In genomic region chr3:57597240-57597972, GRCh38 we compare ENCODE assay signal across 8 cellular contexts. TPM values are rescaled to one million over a fixed set of nuclear protein-coding genes. Genes with fewer than 3 reads are reported as not detected.
A peak's percentile ranks its signal among the peaks of the same experiment; 100 is the strongest.
DNase-seq lines count a peak whose midpoint lies in the region; ATAC-seq and TF ChIP-seq lines count a peak whose summit lies in the region.

Gene ARF4 (minus strand): TSS chr3:57597344. CDS start chr3:57597140, 204 bp downstream.

- H3K4me1 Mint-ChIP-seq in central memory CD8-positive, alpha-beta T cell, result peaks cover 55% of the 10 kb centered on the region

- peaks cover 32 to 64% (median 54%) of the 10 kb centered on the region in 6 donors for H3K4me1 ChIP-seq in spleen

- no peaks in the 10 kb centered on the region for H3K27me3 ChIP-seq in spleen (replicated peaks in 1 of 7)

- DNase-seq in AG10803 (ENCODE audit: low read depth) (peak; percentile 99), NCI-H446 (lab: John Stamatoyannopoulos, UW) (peak; percentile 95 to 97), inferior parietal cortex (ENCODE audit: extremely low spot score) (peak; percentile 99), spleen (peak; percentile 100)
- peak; percentile 99 for DNase-seq in activated CD4-positive, CD25-positive, alpha-beta regulatory T cell treated with anti-CD3 and anti-CD28 coated beads, Interleukin-2, amount 50 U/mL, for 16 hours (ENCODE audit: low read depth, low spot score)
- peak; percentile 99 to 100 for DNase-seq in central memory CD8-positive, alpha-beta T cell (ENCODE audit: low spot score in 2 of 2)

- intact Hi-C loops in spleen (cut with DNase I; ENCODE audit: low total_unique reads), result loop anchor here (5.0 to 10.0 kb wide), 2 partner anchors 40 to 157 kb away; partner anchors contain the start of genes PDE12 and SLMAP

- peak; percentile 29 for TF ChIP-seq CTCF in AG10803 (conservative IDR thresholded peaks at IDR 0.05; ENCODE audit: low read length)
- peak in 8 of 11 experiments; percentile 2 to 67 (median 54) for TF ChIP-seq CTCF in spleen (IDR thresholded peaks at IDR 0.05 in 8 of 11, conservative IDR thresholded peaks at IDR 0.05 in 3 of 11)

- H3K27ac Mint-ChIP-seq in central memory CD8-positive, alpha-beta T cell (ENCODE audit: low read depth), result peak within 1 kb of the TSS; percentile 97

- TF ChIP-seq POLR2A in spleen (IDR thresholded peaks at IDR 0.05), result peak; percentile 85 to 95 (median 88)

- H3K4me3 ChIP-seq in AG10803 (ENCODE audit: low read length) (peak within 1 kb of the TSS; percentile 99), spleen (peak within 1 kb of the TSS; percentile 68 to 88 (median 80))

- H3K36me3 Mint-ChIP-seq in central memory CD8-positive, alpha-beta T cell (ENCODE audit: insufficient read depth), result peaks cover 29% of the 10 kb centered on the region

- H3K9me3 ChIP-seq in spleen, result no peaks in the 10 kb centered on the region

- ATAC-seq in GM19025 (IDR thresholded peaks at IDR 0.05; ENCODE audit: low read depth, unreplicated experiment) (peak; percentile 93), HG03342 (IDR thresholded peaks at IDR 0.05; ENCODE audit: unreplicated experiment) (peak; percentile 93)
- ATAC-seq in central memory CD8-positive, alpha-beta T cell (replicated peaks; ENCODE audit: extremely low read depth, poor library complexity, severe bottlenecking), result peak; percentile 82

- WGBS in spleen, 5 donors, result 0 to 1% (median 0%) methylated on average over 43 to 66 of the region's 66 CpGs

- peaks cover 0 to 17% (median 0%) of the 10 kb centered on the region in 6 donors for H3K36me3 ChIP-seq in spleen

- no peaks in the 10 kb centered on the region for H3K27me3 Mint-ChIP-seq in central memory CD8-positive, alpha-beta T cell

- H3K4me3 Mint-ChIP-seq in central memory CD8-positive, alpha-beta T cell, result peak within 1 kb of the TSS; percentile 96

- no peaks in the 10 kb centered on the region for H3K9me3 Mint-ChIP-seq in central memory CD8-positive, alpha-beta T cell

- H3K27ac ChIP-seq in spleen, result peak within 1 kb of the TSS; percentile 95 to 99 (median 98)

RNA-seq across cellular contexts. Expression of gene ARF4, which starts in this region (rescaled TPM):
- total RNA-seq in spleen, result 10 to 100 TPM; 68.1 to 88.7 (median 75.0) TPM
- polyA plus RNA-seq in spleen, result 10 to 100 TPM; 41.1 to 77.3 (median 77.2) TPM

Comparison
In these comparisons a context has a peak if more than half of its experiments do, and no peak if none do; other contexts are left out.
1. Peak in every context shown above with its lines: DNase-seq, ATAC-seq, H3K4me3 ChIP-seq and H3K27ac ChIP-seq.